Comparison of ENCODE assay signal across 15 cellular contexts in genomic region chr12:30928356-30929264, GRCh38. TPM values are rescaled to one million over a fixed set of nuclear protein-coding genes. Genes with fewer than 3 reads are reported as not detected.
DNase-seq lines count a peak whose midpoint lies in the region; ATAC-seq and TF ChIP-seq lines count a peak whose summit lies in the region.
"Had no signal": no experiment of that assay in that cellular context is flagged by ENCODE, and none has a peak within 500 bp of the region (broad histone marks: within the 10 kb centered on the region; RNA-seq: fewer than 3 reads in every experiment).

No MANE protein-coding gene starts in this region.

- TF ChIP-seq POLR2A in transverse colon (IDR thresholded peaks at IDR 0.05) (no peak), right lobe of liver (IDR thresholded peaks at IDR 0.05) (no peak)

- intact Hi-C loops in left ventricle myocardium inferior (cut with micrococcal nuclease), result no loop called here
- intact Hi-C loops in transverse colon (cut with DNase I; ENCODE audit: low total_unique reads), result no loop called here
- intact Hi-C loops in right lobe of liver (cut with DNase I), result no loop called here

- H3K9me3 ChIP-seq in left ventricle myocardium inferior (replicated peaks), result no peaks in the 10 kb centered on the region
- H3K9me3 ChIP-seq in transverse colon, result no peaks in the 10 kb centered on the region
- no peaks in the 10 kb centered on the region for H3K9me3 ChIP-seq in right lobe of liver
- H3K9me3 ChIP-seq: adrenal gland had no signal

- DNase-seq in activated effector memory CD4-positive, alpha-beta T cell treated with anti-CD3 and anti-CD28 coated beads, Interleukin-2, amount 50 U/mL, for 16 hours, result peak; percentile 19
- DNase-seq in activated effector memory CD4-positive, alpha-beta T cell treated with Interleukin-2 at 50 U/mL for 16 hours, result no peak
- DNase-seq in NCI-H748 (lab: John Stamatoyannopoulos, UW; ENCODE audit: unreplicated experiment) (peak; percentile 61), left ventricle myocardium inferior (peak; percentile 53), transverse colon (no peak), right lobe of liver (no peak), GM03348 (ENCODE audit: low spot score) (no peak), kidney glomerular epithelial cell (lab: John Stamatoyannopoulos, UW) (no peak)
- DNase-seq: activated CD4-positive, CD25-positive, alpha-beta regulatory T cell treated with anti-CD3 and anti-CD28 coated beads, Interleukin-2, amount 50 U/mL, for 72 hours; central memory CD4-positive, alpha-beta T cell; NCI-H2171 treated with DMSO at 0.1 percent for 48 hours had no signal

- WGBS in transverse colon (ENCODE audit: low coverage in 1 of 2), 2 donors, result 74 to 76% methylated on average over 8 to 13 of the region's 13 CpGs
- 66% methylated on average over 13 of the region's 13 CpGs for WGBS in right lobe of liver (ENCODE audit: insufficient coverage, low coverage, low lambda C conversion rate, missing lambda C conversion rate)

- no peaks in the 10 kb centered on the region for H3K36me3 ChIP-seq in left ventricle myocardium inferior
- H3K36me3 ChIP-seq in transverse colon, result no peaks in the 10 kb centered on the region
- no peaks in the 10 kb centered on the region for H3K36me3 ChIP-seq in right lobe of liver
- H3K36me3 ChIP-seq: adrenal gland had no signal

- H3K4me3 ChIP-seq in left ventricle myocardium inferior (no peak overlapping the region), transverse colon (no peak overlapping the region), right lobe of liver (no peak overlapping the region)
- H3K4me3 ChIP-seq: adrenal gland had no signal

- TF ChIP-seq CTCF in left ventricle myocardium inferior (IDR thresholded peaks at IDR 0.05; ENCODE audit: borderline replicate concordance), result no peak
- no peak for TF ChIP-seq CTCF in transverse colon (IDR thresholded peaks at IDR 0.05)
- no peak for TF ChIP-seq CTCF in right lobe of liver (IDR thresholded peaks at IDR 0.05)

- in situ Hi-C loops in transverse colon (cut with MboI; ENCODE audit: low pct_ligation_motif_present in 1 of 4, low pct_unique_long_range_greater_than_20kb in 1 of 4, low sequenced_read_pairs in 3 of 4), result no loop called here

- H3K27me3 ChIP-seq in left ventricle myocardium inferior (ENCODE audit: low read depth), result peaks cover 29% of the 10 kb centered on the region
- H3K27me3 ChIP-seq in transverse colon, result peaks cover 22% of the 10 kb centered on the region
- H3K27me3 ChIP-seq in right lobe of liver, result no peaks in the 10 kb centered on the region

- no peak for TF ChIP-seq EP300 in transverse colon (IDR thresholded peaks at IDR 0.05; ENCODE audit: low read depth)

- H3K4me1 ChIP-seq in left ventricle myocardium inferior, result peaks cover 24% of the 10 kb centered on the region
- H3K4me1 ChIP-seq in transverse colon, result no peaks in the 10 kb centered on the region
- H3K4me1 ChIP-seq in right lobe of liver, result no peaks in the 10 kb centered on the region
- H3K4me1 ChIP-seq: adrenal gland had no signal

- no peak for ATAC-seq in right lobe of liver
- ATAC-seq: left lobe of liver had no signal

- H3K27ac ChIP-seq in left ventricle myocardium inferior (replicated peaks) (no peak overlapping the region), transverse colon (peak overlapping the region in 3 of 4 donors; percentile 5 to 15 (median 9)), right lobe of liver (no peak overlapping the region)
- H3K27ac ChIP-seq: adrenal gland had no signal

RNA-seq across cellular contexts. Expression of gene TSPAN11, which starts 2.1 kb away (rescaled TPM):
- total RNA-seq in left ventricle myocardium inferior (1.7 TPM), transverse colon (1 to 10 TPM; 1.5 to 3.0 (median 2.9) TPM), right lobe of liver (under 1 TPM; 0.31 to 1.00 (median 0.60) TPM)
- total RNA-seq: activated T-helper 2 cell treated with anti-CD3 and anti-CD28 coated beads, Interferon-gamma antibody, Interleukin-2, Interleukin-4, amounts not matched to agents 10 μg/mL and 5 μg/mL and 100 μg/mL, durations not matched to agents 14 hours and 24 hours and 36 hours; T-helper 2 cell treated with Interferon-gamma antibody and Interleukin-4, amounts not matched to agents 100 ng/mL and 5 ng/mL, for 36 hours had no signal

Comparison
In these comparisons a context has a peak if more than half of its experiments do, and no peak if none do; other contexts are left out.
1. DNase-seq: peak in activated effector memory CD4-positive, alpha-beta T cell treated with anti-CD3 and anti-CD28 coated beads, Interleukin-2, amount 50 U/mL, for 16 hours (single experiment), NCI-H748 (single experiment) and left ventricle myocardium inferior (single experiment); none in activated effector memory CD4-positive, alpha-beta T cell treated with Interleukin-2 at 50 U/mL for 16 hours (single experiment), transverse colon (single experiment), right lobe of liver (0 of 3), GM03348 (single experiment) and kidney glomerular epithelial cell (single experiment).
2. H3K27ac ChIP-seq: peak in transverse colon (3 of 4); none in left ventricle myocardium inferior (single experiment) and right lobe of liver (0 of 3).